Comparison of ENCODE assay signal across 28 cellular contexts in genomic region chr19:22354665-22355064, GRCh38.
"Had no signal": no experiment of that assay in that cellular context is flagged by ENCODE, and none has a peak within 500 bp of the region (broad histone marks: within the 10 kb centered on the region; RNA-seq: fewer than 3 reads in every experiment).

No MANE protein-coding gene starts in this region.

- DNase-seq: colonic mucosa; cortex of kidney; dermis blood vessel endothelial cell; dorsolateral prefrontal cortex; effector CD4-positive, alpha-beta T cell; effector CD8-positive, alpha-beta T cell; effector memory CD4-positive, alpha-beta T cell; effector memory CD8-positive, alpha-beta T cell; endodermal cell; erythroblast; esophagus squamous epithelium; foreskin fibroblast; foreskin keratinocyte; foreskin melanocyte; gastrocnemius medialis; glutamatergic neuron; head of caudate nucleus; heart left ventricle; heart right ventricle had no signal

- H3K9me3 ChIP-seq: colonic mucosa, gastrocnemius medialis had no signal

- FAIRE-seq: colon, endometrium, endothelial cell of umbilical vein, frontal cortex had no signal

- H3K4me1 ChIP-seq: colonic mucosa, esophagus squamous epithelium, foreskin keratinocyte, gastrocnemius medialis, gastroesophageal sphincter, heart left ventricle, heart right ventricle had no signal

- H3K4me1 Mint-ChIP-seq: endodermal cell had no signal

- H3K4me3 Mint-ChIP-seq: dendritic cell treated with granulocyte-macrophage colony-stimulating factor and Interleukin-4, amounts not matched to agents 40 ng/mL and 50 ng/mL, for 4 days; effector memory CD8-positive, alpha-beta T cell; endodermal cell had no signal

- H3K36me3 ChIP-seq: colonic mucosa, esophagus squamous epithelium, gastrocnemius medialis, gastroesophageal sphincter, heart left ventricle, heart right ventricle had no signal

- H3K27ac ChIP-seq: colonic mucosa, coronary artery, dorsolateral prefrontal cortex, epithelial cell of prostate, esophagus squamous epithelium, foreskin keratinocyte, gastrocnemius medialis, gastroesophageal sphincter, heart left ventricle, heart right ventricle had no signal

- H3K27me3 ChIP-seq: colonic mucosa, dorsolateral prefrontal cortex, esophagus squamous epithelium, foreskin keratinocyte, gastrocnemius medialis, gastroesophageal sphincter, heart left ventricle, heart right ventricle had no signal

- ATAC-seq: effector memory CD8-positive, alpha-beta T cell; esophagus mucosa; foreskin keratinocyte; gastrocnemius medialis; gastroesophageal sphincter; heart left ventricle; heart right ventricle had no signal

- H3K27me3 Mint-ChIP-seq: dendritic cell treated with granulocyte-macrophage colony-stimulating factor and Interleukin-4, amounts not matched to agents 40 ng/mL and 50 ng/mL, for 4 days; effector memory CD8-positive, alpha-beta T cell had no signal

- H3K27ac Mint-ChIP-seq: dendritic cell treated with granulocyte-macrophage colony-stimulating factor and Interleukin-4, amounts not matched to agents 40 ng/mL and 50 ng/mL, for 4 days; effector memory CD8-positive, alpha-beta T cell; endodermal cell had no signal

- H3K4me3 ChIP-seq: colonic mucosa, coronary artery, dorsolateral prefrontal cortex, esophagus squamous epithelium, gastrocnemius medialis, gastroesophageal sphincter, heart left ventricle, heart right ventricle had no signal
